ENCODE assay signal across 31 cellular contexts in genomic region chr9:135170535-135170934, GRCh38.
"Had no signal": no experiment of that assay in that cellular context is flagged by ENCODE, and none has a peak within 500 bp of the region (broad histone marks: within the 10 kb centered on the region; RNA-seq: fewer than 3 reads in every experiment).

No MANE protein-coding gene starts in this region.

- H3K36me3 ChIP-seq: adrenal gland, ascending aorta, brain microvascular endothelial cell, breast epithelium, cardiac muscle cell had no signal

- H3K27me3 ChIP-seq: adrenal gland, ascending aorta, body of pancreas, brain microvascular endothelial cell, cardiac muscle cell had no signal

- ATAC-seq: activated naive CD4-positive, alpha-beta T cell treated with anti-CD3 and anti-CD28 coated beads, Interleukin-2, amount 50 U/mL, for 72 hours; activated naive CD8-positive, alpha-beta T cell treated with anti-CD3 and anti-CD28 coated beads, Interleukin-2, amount 50 U/mL, for 24 hours; activated T-cell treated with anti-CD3 and anti-CD28 coated beads, Interleukin-2, amount 50 U/mL, for 4 hours; activated T-cell treated with anti-CD3 and anti-CD28 coated beads, Interleukin-2, amount 50 U/mL, for 72 hours; activated T-helper 17 cell treated with anti-CD3 and anti-CD28 coated beads, Interleukin-2, amount 50 U/mL, for 72 hours; body of pancreas had no signal

- H3K4me3 ChIP-seq: adrenal gland, ascending aorta, body of pancreas, breast epithelium, cardiac muscle cell had no signal

- H3K27ac ChIP-seq: adrenal gland, ascending aorta, body of pancreas, brain microvascular endothelial cell, breast epithelium, cardiac muscle cell had no signal

- H3K9me3 ChIP-seq: adrenal gland, ascending aorta, body of pancreas, breast epithelium had no signal

- H3K4me1 ChIP-seq: adrenal gland, ascending aorta, breast epithelium had no signal

- DNase-seq: activated effector memory CD4-positive, alpha-beta T cell treated with anti-CD3 and anti-CD28 coated beads, Interleukin-2, amount 50 U/mL, for 16 hours; activated effector memory CD4-positive, alpha-beta T cell treated with Interleukin-2 at 50 U/mL for 16 hours; activated gamma-delta T cell treated with Interleukin-2 at 50 U/mL for 16 hours; activated naive CD4-positive, alpha-beta T cell; activated naive CD4-positive, alpha-beta T cell treated with anti-CD3 and anti-CD28 coated beads for 36 hours; activated naive CD4-positive, alpha-beta T cell treated with anti-CD3 and anti-CD28 coated beads, Interleukin-2, amount 10 ng/mL, durations not matched to agents 7 days and 5 days; activated naive CD4-positive, alpha-beta T cell treated with anti-CD3 and anti-CD28 coated beads, Interleukin-2, amount 50 U/mL, for 16 hours; activated naive CD4-positive, alpha-beta T cell treated with Interleukin-2 at 50 U/mL for 16 hours; activated naive CD8-positive, alpha-beta T cell treated with anti-CD3 and anti-CD28 coated beads for 36 hours; activated naive CD8-positive, alpha-beta T cell treated with anti-CD3 and anti-CD28 coated beads, Interleukin-2, amount 10 ng/mL, durations not matched to agents 7 days and 5 days; activated naive CD8-positive, alpha-beta T cell treated with anti-CD3 and anti-CD28 coated beads, Interleukin-2, amount 50 U/mL, for 24 hours; activated T-cell treated with anti-CD3 and anti-CD28 coated beads, Interleukin-2, amount 50 U/mL, for 1 hour; activated T-cell treated with anti-CD3 and anti-CD28 coated beads, Interleukin-2, amount 50 U/mL, for 24 hours; activated T-cell treated with anti-CD3 and anti-CD28 coated beads, Interleukin-2, amount 50 U/mL, for 4 hours; activated T-cell treated with anti-CD3 and anti-CD28 coated beads, Interleukin-2, amount 50 U/mL, for 48 hours; activated T-cell treated with anti-CD3 and anti-CD28 coated beads, Interleukin-2, amount 50 U/mL, for 72 hours; adrenal gland; amniotic stem cell; amygdala; anterior cingulate cortex; aorta; body of pancreas; brain microvascular endothelial cell; caudate nucleus; central memory CD4-positive, alpha-beta T cell; cerebellar nuclear complex had no signal
